In genomic region chr18:65628390-65628789, GRCh38 we compare ENCODE assay signal across 23 cellular contexts.
"Had no signal": no experiment of that assay in that cellular context is flagged by ENCODE, and none has a peak within 500 bp of the region (broad histone marks: within the 10 kb centered on the region; RNA-seq: fewer than 3 reads in every experiment).

No MANE protein-coding gene starts in this region.

- H3K9me3 ChIP-seq: colonic mucosa, esophagus muscularis mucosa, gastrocnemius medialis, gastroesophageal sphincter, heart left ventricle, heart right ventricle had no signal

- H3K4me3 ChIP-seq: colonic mucosa, coronary artery, dorsolateral prefrontal cortex, esophagus muscularis mucosa, esophagus squamous epithelium, gastrocnemius medialis, gastroesophageal sphincter, heart left ventricle, heart right ventricle had no signal

- H3K27ac ChIP-seq: colonic mucosa, coronary artery, dorsolateral prefrontal cortex, epithelial cell of prostate, esophagus muscularis mucosa, esophagus squamous epithelium, foreskin keratinocyte, gastrocnemius medialis, gastroesophageal sphincter, heart left ventricle, heart right ventricle had no signal

- H3K36me3 ChIP-seq: colonic mucosa, esophagus muscularis mucosa, esophagus squamous epithelium, gastrocnemius medialis, gastroesophageal sphincter, heart left ventricle, heart right ventricle had no signal

- DNase-seq: colonic mucosa; cortex of kidney; dermis blood vessel endothelial cell; dorsolateral prefrontal cortex; effector CD4-positive, alpha-beta T cell; effector CD8-positive, alpha-beta T cell; effector memory CD4-positive, alpha-beta T cell; effector memory CD8-positive, alpha-beta T cell; endodermal cell; erythroblast; esophagus squamous epithelium; foreskin fibroblast; foreskin keratinocyte; foreskin melanocyte; gastrocnemius medialis; glutamatergic neuron; head of caudate nucleus; heart left ventricle; heart right ventricle had no signal

- H3K27me3 ChIP-seq: colonic mucosa, dorsolateral prefrontal cortex, esophagus muscularis mucosa, esophagus squamous epithelium, foreskin keratinocyte, gastrocnemius medialis, gastroesophageal sphincter, heart left ventricle, heart right ventricle had no signal
